Comparison of ENCODE assay signal across 8 cellular contexts in genomic region chr16:29807426-29808218, GRCh38. TPM values are rescaled to one million over a fixed set of nuclear protein-coding genes. Genes with fewer than 3 reads are reported as not detected.
DNase-seq lines count a peak whose midpoint lies in the region; ATAC-seq lines count a peak whose summit lies in the region.

No MANE protein-coding gene starts in this region.

- peak; percentile 17 for ATAC-seq in HG02588 (IDR thresholded peaks at IDR 0.05; ENCODE audit: unreplicated experiment)
- ATAC-seq in left colon = peak; percentile 53
- ATAC-seq in HG03442 (IDR thresholded peaks at IDR 0.05; ENCODE audit: unreplicated experiment) = no peak

- intact Hi-C loops in left colon (cut with DNase I, micrococcal nuclease) = no loop called here

- DNase-seq in DMS 273 (lab: John Stamatoyannopoulos, UW; ENCODE audit: unreplicated experiment) = peak; percentile 96
- peak; percentile 74 for DNase-seq in NCI-H524 treated with DMSO at 0.1 percent for 48 hours (lab: John Stamatoyannopoulos, UW)
- peak; percentile 91 for DNase-seq in activated CD4-positive, alpha-beta T cell treated with anti-CD3 and anti-CD28 coated beads for 48 hours
- peak; percentile 91 to 95 for DNase-seq in left colon
- DNase-seq in stimulated activated CD4-positive, alpha-beta T cell treated with anti-CD3 and anti-CD28 coated beads, Interleukin-1b, Interleukin-23, amount 100 ng/mL, for 24 hours (ENCODE audit: low read depth in 4 of 4, low spot score in 1 of 4) = peak in 3 of 4 experiments; percentile 69 to 89 (median 83)

- H3K27ac ChIP-seq in cingulate gyrus (ENCODE audit: low read depth, low read length) = peak overlapping the region; percentile 93

RNA-seq across cellular contexts. Expression of gene MAZ, which starts 1.3 kb away (rescaled TPM):
- total RNA-seq in left colon = 100 to 1,000 TPM; 252 to 365 TPM

RNA-seq across cellular contexts. Expression of gene PRRT2, which starts 4.4 kb away (rescaled TPM):
- 1 to 10 TPM; 1.3 to 2.0 TPM for total RNA-seq in left colon

RNA-seq across cellular contexts. Expression of gene PAGR1, which starts 8.3 kb away (rescaled TPM):
- total RNA-seq in left colon = 10 to 100 TPM; 16.8 to 17.4 TPM

RNA-seq across cellular contexts. Expression of gene MVP, which starts 12.6 kb away (rescaled TPM):
- 100 to 1,000 TPM; 467 to 578 TPM for total RNA-seq in left colon

RNA-seq across cellular contexts. Expression of gene KIF22, which starts 17.1 kb away (rescaled TPM):
- total RNA-seq in left colon = 10 to 100 TPM; 53.0 to 55.2 TPM
